11 cellular contexts compared by ENCODE assay signal in genomic region chr15:67087507-67088172, GRCh38. TPM values are rescaled to one million over a fixed set of nuclear protein-coding genes. Genes with fewer than 3 reads are reported as not detected.
DNase-seq lines count a peak whose midpoint lies in the region; ATAC-seq and TF ChIP-seq lines count a peak whose summit lies in the region.
"Had no signal": no experiment of that assay in that cellular context is flagged by ENCODE, and none has a peak within 500 bp of the region (broad histone marks: within the 10 kb centered on the region; RNA-seq: fewer than 3 reads in every experiment).

No MANE protein-coding gene starts in this region.

- no peak for DNase-seq in activated CD4-positive, alpha-beta T cell treated with anti-CD3 and anti-CD28 coated beads, Interleukin-2, amount 10 ng/mL, durations not matched to agents 7 days and 5 days
- no peak for DNase-seq in activated CD4-positive, alpha-beta T cell treated with anti-CD3 and anti-CD28 coated beads, Interleukin-2, amount 50 U/mL, for 1 hour
- DNase-seq in T-helper 17 cell, result no peak
- no peak for DNase-seq in left colon
- no peak for DNase-seq in AG08395 (ENCODE audit: low spot score)
- no peak for DNase-seq in erythroblast (lab: John Stamatoyannopoulos, UW)
- DNase-seq: activated CD4-positive, alpha-beta T cell treated with anti-CD3 and anti-CD28 coated beads, Interleukin-2, amount 50 U/mL, for 4 hours; NCI-H2171; SHP77 treated with DMSO at 0.1 percent for 48 hours had no signal

- H3K4me1 Mint-ChIP-seq in activated CD4-positive, alpha-beta T cell treated with anti-CD3 and anti-CD28 coated beads, Interleukin-2, amount 10 ng/mL, durations not matched to agents 7 days and 5 days, result peaks cover 96% of the 10 kb centered on the region
- peaks cover 75% of the 10 kb centered on the region for H3K4me1 Mint-ChIP-seq in T-helper 17 cell

- peak overlapping the region; percentile 51 for H3K27ac Mint-ChIP-seq in activated CD4-positive, alpha-beta T cell treated with anti-CD3 and anti-CD28 coated beads, Interleukin-2, amount 10 ng/mL, durations not matched to agents 7 days and 5 days
- peak overlapping the region; percentile 99 for H3K27ac Mint-ChIP-seq in T-helper 17 cell

- peak overlapping the region; percentile 32 for H3K4me3 Mint-ChIP-seq in activated CD4-positive, alpha-beta T cell treated with anti-CD3 and anti-CD28 coated beads, Interleukin-2, amount 10 ng/mL, durations not matched to agents 7 days and 5 days
- peak overlapping the region; percentile 67 for H3K4me3 Mint-ChIP-seq in T-helper 17 cell

- no peak overlapping the region for H3K9ac ChIP-seq in stomach smooth muscle (ENCODE audit: low read length in 2 of 2)

- H3K36me3 ChIP-seq in stomach smooth muscle (ENCODE audit: control insufficient read depth in 2 of 2, insufficient read depth in 2 of 2, low read length in 2 of 2), result peaks cover 0 to 2% of the 10 kb centered on the region in 2 donors

- H3K27me3 ChIP-seq in stomach smooth muscle (ENCODE audit: control insufficient read depth in 1 of 2, insufficient read depth in 2 of 2, low read length in 2 of 2), result no peaks in the 10 kb centered on the region

- TF ChIP-seq POLR2A in erythroblast (IDR thresholded peaks at IDR 0.05; ENCODE audit: low read length), result no peak

- intact Hi-C loops in left colon (cut with DNase I, micrococcal nuclease), result no loop called here

- CTCF ChIA-PET in activated CD4-positive, alpha-beta T cell treated with anti-CD3 and anti-CD28 coated beads, Interleukin-2, amount 10 ng/mL, durations not matched to agents 7 days and 5 days (lab: Charles Lee), result interaction anchor here (2.4 to 2.9 kb wide), 2 partner anchors 9 to 14 kb away, joined by 6 to 10 read pairs; no protein-coding TSS in a partner anchor

- H3K4me3 ChIP-seq in stomach smooth muscle (ENCODE audit: low read length in 2 of 2), result no peak overlapping the region

- no peaks in the 10 kb centered on the region for H3K9me3 ChIP-seq in T-helper 17 cell (ENCODE audit: control insufficient read depth, low read length, poor library complexity, severe bottlenecking)
- H3K9me3 ChIP-seq in stomach smooth muscle (ENCODE audit: control insufficient read depth in 2 of 2, low read length in 2 of 2), result no peaks in the 10 kb centered on the region

- peaks cover 62% of the 10 kb centered on the region for H3K4me1 ChIP-seq in stomach smooth muscle (ENCODE audit: control insufficient read depth, insufficient read depth, low read length)

- H3K9me3 Mint-ChIP-seq in activated CD4-positive, alpha-beta T cell treated with anti-CD3 and anti-CD28 coated beads, Interleukin-2, amount 10 ng/mL, durations not matched to agents 7 days and 5 days, result no peaks in the 10 kb centered on the region

- H3K36me3 Mint-ChIP-seq in activated CD4-positive, alpha-beta T cell treated with anti-CD3 and anti-CD28 coated beads, Interleukin-2, amount 10 ng/mL, durations not matched to agents 7 days and 5 days (ENCODE audit: low read depth), result peaks cover 56% of the 10 kb centered on the region
- peaks cover 2% of the 10 kb centered on the region for H3K36me3 Mint-ChIP-seq in T-helper 17 cell (ENCODE audit: low read depth)

- no peaks in the 10 kb centered on the region for H3K27me3 Mint-ChIP-seq in activated CD4-positive, alpha-beta T cell treated with anti-CD3 and anti-CD28 coated beads, Interleukin-2, amount 10 ng/mL, durations not matched to agents 7 days and 5 days
- H3K27me3 Mint-ChIP-seq in T-helper 17 cell, result no peaks in the 10 kb centered on the region

- ATAC-seq in T-helper 17 cell (no peak), left colon (peak; percentile 79), GM19324 (IDR thresholded peaks at IDR 0.05; ENCODE audit: low FRiP score, unreplicated experiment) (no peak)

- POLR2A ChIA-PET in activated CD4-positive, alpha-beta T cell treated with anti-CD3 and anti-CD28 coated beads, Interleukin-2, amount 10 ng/mL, durations not matched to agents 7 days and 5 days (lab: Charles Lee), result no interaction called here

- H3K27ac ChIP-seq in stomach smooth muscle (ENCODE audit: low read length), result peak overlapping the region; percentile 11

RNA-seq across cellular contexts. Expression of gene SMAD3, which starts 22.2 kb away (rescaled TPM):
- 10 to 100 TPM; 81.6 to 83.9 TPM for total RNA-seq in activated CD4-positive, alpha-beta T cell treated with anti-CD3 and anti-CD28 coated beads, Interleukin-2, amount 10 ng/mL, durations not matched to agents 7 days and 5 days
- total RNA-seq in T-helper 17 cell (10 to 100 TPM; 79.8 to 82.9 TPM), left colon (10 to 100 TPM; 33.3 to 60.7 TPM)
